In genomic region chr4:7354937-7355336, GRCh38 we compare ENCODE assay signal across 20 cellular contexts.
"Had no signal": no experiment of that assay in that cellular context is flagged by ENCODE, and none has a peak within 500 bp of the region (broad histone marks: within the 10 kb centered on the region; RNA-seq: fewer than 3 reads in every experiment).

No MANE protein-coding gene starts in this region.

- H3K27ac ChIP-seq: foreskin keratinocyte, left lung, spleen, tibial artery had no signal

- H3K27me3 ChIP-seq: left lung, tibial artery had no signal

- ATAC-seq: foreskin keratinocyte, left lung had no signal

- DNase-seq: activated CD4-positive, alpha-beta memory T cell treated with anti-CD3 and anti-CD28 coated beads for 36 hours; activated CD4-positive, alpha-beta T cell treated with anti-CD3 and anti-CD28 coated beads for 48 hours; activated CD4-positive, CD25-positive, alpha-beta regulatory T cell; activated naive CD4-positive, alpha-beta T cell treated with anti-CD3 and anti-CD28 coated beads for 36 hours; activated naive CD8-positive, alpha-beta T cell treated with anti-CD3 and anti-CD28 coated beads, Interleukin-2, amount 10 ng/mL, durations not matched to agents 7 days and 5 days; activated T-cell treated with anti-CD3 and anti-CD28 coated beads, Interleukin-2, amount 50 U/mL, for 48 hours; amniotic stem cell; cortex of kidney; effector CD4-positive, alpha-beta T cell; erythroblast; foreskin keratinocyte; left lung; naive B cell; retina; spleen; stimulated activated CD4-positive, alpha-beta T cell treated with anti-CD3 and anti-CD28 coated beads, Interleukin-4, amount 100 ng/mL, for 24 hours; stimulated activated naive CD4-positive, alpha-beta T cell treated with Interleukin-2 at 50 U/mL for 16 hours; T1000; tibial artery had no signal

- H3K36me3 ChIP-seq: left lung, spleen, tibial artery had no signal

- H3K9me3 ChIP-seq: left lung, spleen, tibial artery had no signal

- H3K4me1 ChIP-seq: foreskin keratinocyte, left lung, spleen had no signal

- H3K4me3 ChIP-seq: left lung, lung, spleen, tibial artery had no signal
